ENCODE assay signal across 19 cellular contexts in the genomic region with DNA sequence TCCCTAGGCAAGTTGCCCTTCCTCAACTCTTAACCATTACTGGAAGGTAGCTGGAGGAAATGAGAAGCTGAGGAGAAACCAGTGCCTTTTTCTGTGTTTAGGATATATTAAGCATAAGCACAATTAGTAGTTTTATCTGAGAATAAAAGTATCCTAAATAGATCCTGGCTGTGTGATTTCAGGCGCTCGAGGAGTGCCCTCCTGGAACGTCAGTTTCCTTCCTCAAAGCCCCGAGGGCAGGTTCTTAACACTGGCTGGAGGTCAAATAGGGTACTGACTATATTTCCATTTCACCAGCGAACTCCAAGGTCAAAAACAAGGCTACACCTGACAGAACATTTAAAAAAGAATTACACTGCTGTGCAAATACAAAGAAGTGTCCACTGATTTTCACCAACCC. TPM values are rescaled to one million over a fixed set of nuclear protein-coding genes. Genes with fewer than 3 reads are reported as not detected.
A peak's percentile ranks its signal among the peaks of the same experiment; 100 is the strongest.
DNase-seq lines count a peak whose midpoint lies in the region; ATAC-seq and TF ChIP-seq lines count a peak whose summit lies in the region.
"Had no signal": no experiment of that assay in that cellular context is flagged by ENCODE, and none has a peak within 500 bp of the region (broad histone marks: within the 10 kb centered on the region; RNA-seq: fewer than 3 reads in every experiment).

No MANE protein-coding gene starts in this region.

- H4K20me1 ChIP-seq in neural progenitor cell (ENCODE audit: low read depth), result peaks cover 8% of the 10 kb centered on the region

- no peaks in the 10 kb centered on the region for H3K36me3 ChIP-seq in neural progenitor cell
- H3K36me3 ChIP-seq in vagina, result no peaks in the 10 kb centered on the region
- H3K36me3 ChIP-seq: adrenal gland, right atrium auricular region had no signal

- H3K36me3 Mint-ChIP-seq in natural killer cell (no peaks in the 10 kb centered on the region), endothelial cell (ENCODE audit: low read depth, unreplicated experiment) (no peaks in the 10 kb centered on the region), neural progenitor cell (no peaks in the 10 kb centered on the region)
- no peaks in the 10 kb centered on the region for H3K36me3 Mint-ChIP-seq in natural killer cell treated with Interleukin-12 subunit alpha and Interleukin-12 subunit beta and Interleukin-15 and Interleukin-18, amount 100 ng/mL, for 72 hours
- peaks cover 21% of the 10 kb centered on the region for H3K36me3 Mint-ChIP-seq in stimulated activated memory B cell treated with anti-CD40 and anti-IgM and Interleukin-4, amounts not matched to agents 10 μg/mL and 1 μg/mL and 100 μg/mL, for 72 hours

- intact Hi-C loops in natural killer cell (cut with micrococcal nuclease), result no loop called here
- intact Hi-C loops in vagina (cut with DNase I), result no loop called here

- H3K27me3 Mint-ChIP-seq in natural killer cell (ENCODE audit: low read depth in 2 of 2) (peaks cover 0 to 4% of the 10 kb centered on the region in 2 donors), endothelial cell (ENCODE audit: unreplicated experiment) (peaks cover 8% of the 10 kb centered on the region), neural progenitor cell (ENCODE audit: insufficient read depth, low read depth) (peaks cover 9% of the 10 kb centered on the region)
- no peaks in the 10 kb centered on the region for H3K27me3 Mint-ChIP-seq in natural killer cell treated with Interleukin-12 subunit alpha and Interleukin-12 subunit beta and Interleukin-15 and Interleukin-18, amount 100 ng/mL, for 72 hours
- H3K27me3 Mint-ChIP-seq in stimulated activated memory B cell treated with anti-CD40 and anti-IgM and Interleukin-4, amounts not matched to agents 10 μg/mL and 1 μg/mL and 100 μg/mL, for 72 hours, result peaks cover 21% of the 10 kb centered on the region

- H3K9ac ChIP-seq in neural progenitor cell, result no peak overlapping the region

- peaks cover 34% of the 10 kb centered on the region for H3K79me2 ChIP-seq in neural progenitor cell (ENCODE audit: low read depth)

- H3K9me3 ChIP-seq in neural progenitor cell (ENCODE audit: low read depth) (no peaks in the 10 kb centered on the region), vagina (no peaks in the 10 kb centered on the region)
- H3K9me3 ChIP-seq: adrenal gland, right atrium auricular region had no signal

- no peaks in the 10 kb centered on the region for H3K27me3 ChIP-seq in neural progenitor cell
- H3K27me3 ChIP-seq in vagina, result no peaks in the 10 kb centered on the region
- H3K27me3 ChIP-seq: adrenal gland, right atrium auricular region had no signal

- peak overlapping the region; percentile 44 for H3K4me2 ChIP-seq in neural progenitor cell

- TF ChIP-seq POLR2A in vagina (IDR thresholded peaks at IDR 0.05), result no peak

- H3F3A ChIP-seq in neural progenitor cell (ENCODE audit: low read depth), result peaks cover 45% of the 10 kb centered on the region

- ATAC-seq in natural killer cell, result no peak
- no peak for ATAC-seq in natural killer cell treated with Interleukin-12 subunit alpha and Interleukin-12 subunit beta and Interleukin-15 and Interleukin-18, amount 100 ng/mL, for 72 hours
- ATAC-seq in HG03025 (IDR thresholded peaks at IDR 0.05; ENCODE audit: low FRiP score, unreplicated experiment), result no peak
- no peak for ATAC-seq in stimulated activated memory B cell treated with anti-CD40 and anti-IgM and Interleukin-4, amounts not matched to agents 10 μg/mL and 1 μg/mL and 100 μg/mL, for 72 hours

- peaks cover 11 to 20% of the 10 kb centered on the region in 2 donors for H3K4me1 Mint-ChIP-seq in natural killer cell
- H3K4me1 Mint-ChIP-seq in natural killer cell treated with Interleukin-12 subunit alpha and Interleukin-12 subunit beta and Interleukin-15 and Interleukin-18, amount 100 ng/mL, for 72 hours (ENCODE audit: low read depth in 2 of 2), result peaks cover 6 to 9% of the 10 kb centered on the region in 2 donors
- peaks cover 8% of the 10 kb centered on the region for H3K4me1 Mint-ChIP-seq in endothelial cell (ENCODE audit: unreplicated experiment)
- peaks cover 36% of the 10 kb centered on the region for H3K4me1 Mint-ChIP-seq in neural progenitor cell
- H3K4me1 Mint-ChIP-seq in stimulated activated memory B cell treated with anti-CD40 and anti-IgM and Interleukin-4, amounts not matched to agents 10 μg/mL and 1 μg/mL and 100 μg/mL, for 72 hours, result peaks cover 24% of the 10 kb centered on the region

- no peak for DNase-seq in natural killer cell
- no peak for DNase-seq in natural killer cell treated with Interleukin-12 subunit alpha and Interleukin-12 subunit beta and Interleukin-15 and Interleukin-18, amount 100 ng/mL, for 72 hours (ENCODE audit: low spot score)
- DNase-seq in endothelial cell (ENCODE audit: low spot score), result no peak
- no peak for DNase-seq in neural progenitor cell (ENCODE audit: low spot score)
- no peak for DNase-seq in vagina (ENCODE audit: extremely low spot score in 2 of 2)
- DNase-seq in activated effector memory CD4-positive, alpha-beta T cell treated with anti-CD3 and anti-CD28 coated beads, Interleukin-2, amount 50 U/mL, for 16 hours, result no peak
- DNase-seq: activated T-cell treated with anti-CD3 and anti-CD28 coated beads, Interleukin-2, amount 50 U/mL, for 48 hours; adrenal gland; EL; H7; head of caudate nucleus; NCI-H187 treated with DMSO at 0.1 percent for 48 hours; NCI-H446; RPMI8226; stimulated activated naive CD4-positive, alpha-beta T cell had no signal

- no peak for TF ChIP-seq CTCF in natural killer cell (IDR thresholded peaks at IDR 0.05)
- no peak for TF ChIP-seq CTCF in endothelial cell (IDR thresholded peaks at IDR 0.05; ENCODE audit: unreplicated experiment)
- TF ChIP-seq CTCF in neural progenitor cell (IDR thresholded peaks at IDR 0.05), result no peak
- TF ChIP-seq CTCF in vagina (IDR thresholded peaks at IDR 0.05), result no peak

- H3K4me3 ChIP-seq in neural progenitor cell, result no peak overlapping the region
- no peak overlapping the region for H3K4me3 ChIP-seq in vagina
- H3K4me3 ChIP-seq: lung, right atrium auricular region had no signal

- no peak overlapping the region for H3K27ac Mint-ChIP-seq in natural killer cell
- H3K27ac Mint-ChIP-seq in natural killer cell treated with Interleukin-12 subunit alpha and Interleukin-12 subunit beta and Interleukin-15 and Interleukin-18, amount 100 ng/mL, for 72 hours, result no peak overlapping the region
- no peak overlapping the region for H3K27ac Mint-ChIP-seq in endothelial cell (ENCODE audit: unreplicated experiment)
- no peak overlapping the region for H3K27ac Mint-ChIP-seq in neural progenitor cell
- H3K27ac Mint-ChIP-seq in stimulated activated memory B cell treated with anti-CD40 and anti-IgM and Interleukin-4, amounts not matched to agents 10 μg/mL and 1 μg/mL and 100 μg/mL, for 72 hours, result no peak overlapping the region

- peak overlapping the region; percentile 62 for H3K4me3 Mint-ChIP-seq in natural killer cell
- H3K4me3 Mint-ChIP-seq in natural killer cell treated with Interleukin-12 subunit alpha and Interleukin-12 subunit beta and Interleukin-15 and Interleukin-18, amount 100 ng/mL, for 72 hours, result no peak overlapping the region
- H3K4me3 Mint-ChIP-seq in endothelial cell (ENCODE audit: unreplicated experiment), result peak overlapping the region; percentile 56
- H3K4me3 Mint-ChIP-seq in neural progenitor cell, result peak overlapping the region; percentile 91
- no peak overlapping the region for H3K4me3 Mint-ChIP-seq in stimulated activated memory B cell treated with anti-CD40 and anti-IgM and Interleukin-4, amounts not matched to agents 10 μg/mL and 1 μg/mL and 100 μg/mL, for 72 hours

- H3K4me1 ChIP-seq in neural progenitor cell (peaks cover 36% of the 10 kb centered on the region), vagina (peaks cover 70% of the 10 kb centered on the region)

- H3K27ac ChIP-seq in neural progenitor cell (peak overlapping the region; percentile 73), vagina (peak overlapping the region; percentile 87)

- H2AFZ ChIP-seq in neural progenitor cell (replicated peaks), result no peak overlapping the region

- H3K9me3 Mint-ChIP-seq in natural killer cell (no peaks in the 10 kb centered on the region), endothelial cell (ENCODE audit: unreplicated experiment) (no peaks in the 10 kb centered on the region), neural progenitor cell (no peaks in the 10 kb centered on the region)
- no peaks in the 10 kb centered on the region for H3K9me3 Mint-ChIP-seq in natural killer cell treated with Interleukin-12 subunit alpha and Interleukin-12 subunit beta and Interleukin-15 and Interleukin-18, amount 100 ng/mL, for 72 hours
- no peaks in the 10 kb centered on the region for H3K9me3 Mint-ChIP-seq in stimulated activated memory B cell treated with anti-CD40 and anti-IgM and Interleukin-4, amounts not matched to agents 10 μg/mL and 1 μg/mL and 100 μg/mL, for 72 hours

RNA-seq across cellular contexts. Expression of gene STON1, which starts 1.5 kb away (rescaled TPM):
- total RNA-seq in natural killer cell, result 1 to 10 TPM; 1.8 to 4.5 (median 3.0) TPM
- total RNA-seq in natural killer cell treated with Interleukin-12 subunit alpha and Interleukin-12 subunit beta and Interleukin-15 and Interleukin-18, amount 100 ng/mL, for 72 hours, result 1 to 10 TPM; 1.3 to 2.0 TPM
- total RNA-seq in endothelial cell (ENCODE audit: unreplicated experiment), result 3.1 TPM
- 36.7 and 51.7 TPM in 2 replicates for total RNA-seq in neural progenitor cell (ENCODE audit: low replicate concordance)
- total RNA-seq in vagina, result 48.1 TPM

Comparison
In these comparisons a context has a peak if more than half of its experiments do, and no peak if none do; other contexts are left out.
1. H3K4me3 Mint-ChIP-seq: peak in natural killer cell (single experiment), endothelial cell (single experiment) and neural progenitor cell (single experiment); none in natural killer cell treated with Interleukin-12 subunit alpha and Interleukin-12 subunit beta and Interleukin-15 and Interleukin-18, amount 100 ng/mL, for 72 hours (single experiment) and stimulated activated memory B cell treated with anti-CD40 and anti-IgM and Interleukin-4, amounts not matched to agents 10 μg/mL and 1 μg/mL and 100 μg/mL, for 72 hours (single experiment).